7 cellular contexts compared by ENCODE assay signal in genomic region chr11:568306-569259, GRCh38. TPM values are rescaled to one million over a fixed set of nuclear protein-coding genes. Genes with fewer than 3 reads are reported as not detected.
A peak's percentile ranks its signal among the peaks of the same experiment; 100 is the strongest.
DNase-seq lines count a peak whose midpoint lies in the region; ATAC-seq and TF ChIP-seq lines count a peak whose summit lies in the region.

No MANE protein-coding gene starts in this region.

- H3K27ac ChIP-seq in iPS DF 6.9 (ENCODE audit: low read length) = no peak overlapping the region
- peak overlapping the region; percentile 85 to 97 (median 91) for H3K27ac ChIP-seq in gastrocnemius medialis

- H3K36me3 ChIP-seq in iPS DF 6.9 (ENCODE audit: control insufficient read depth, insufficient read depth, low read length) (no peaks in the 10 kb centered on the region), gastrocnemius medialis (no peaks in the 10 kb centered on the region)

- in situ Hi-C loops in astrocyte of the spinal cord (cut with HindIII; ENCODE audit: low sequenced_read_pairs) = no loop called here
- in situ Hi-C loops in gastrocnemius medialis (cut with MboI; ENCODE audit: low sequenced_read_pairs in 4 of 4) = loop anchor here (25.0 kb wide), 2 partner anchors 144 to 169 kb away; partner anchors contain the start of genes EPS8L2 (in 3 of the 4) and TALDO1 (in 1 of the 4)

- ATAC-seq in GM18519 (IDR thresholded peaks at IDR 0.05; ENCODE audit: low FRiP score, unreplicated experiment) = peak; percentile 75
- peak; percentile 73 for ATAC-seq in HG03039 (IDR thresholded peaks at IDR 0.05; ENCODE audit: unreplicated experiment)
- ATAC-seq in gastrocnemius medialis = peak; percentile 84 to 89

- no CpG with 5 or more reads among the region's 129 CpGs for WGBS in iPS DF 6.9 (ENCODE audit: insufficient coverage, insufficient read length)

- H3K9me3 ChIP-seq in iPS DF 6.9 (ENCODE audit: control insufficient read depth, insufficient read depth, low read length) (no peaks in the 10 kb centered on the region), gastrocnemius medialis (no peaks in the 10 kb centered on the region)

- no peak for TF ChIP-seq CTCF in astrocyte of the spinal cord (IDR thresholded peaks at IDR 0.05; ENCODE audit: low read depth, low read length)
- TF ChIP-seq CTCF in gastrocnemius medialis (IDR thresholded peaks at IDR 0.05 in 4 of 5, conservative IDR thresholded peaks at IDR 0.05 in 1 of 5) = peak in 1 of 5 experiments; percentile 24

- TF ChIP-seq POLR2A in gastrocnemius medialis (IDR thresholded peaks at IDR 0.05) = peak; percentile 79 to 83

- intact Hi-C loops in gastrocnemius medialis (cut with DNase I; ENCODE audit: low total_unique reads) = loop anchor here (1.0 to 5.0 kb wide), 7 partner anchors 8 to 239 kb away; partner anchors contain the start of genes DEAF1, HRAS, IRF7 and LMNTD2

- peaks cover 15% of the 10 kb centered on the region for H3K4me1 ChIP-seq in iPS DF 6.9 (ENCODE audit: control insufficient read depth, insufficient read depth, low read length)
- H3K4me1 ChIP-seq in gastrocnemius medialis = peaks cover 8 to 24% of the 10 kb centered on the region in 2 donors

- DNase-seq in NCI-H2081 (lab: John Stamatoyannopoulos, UW) = peak; percentile 97 to 98
- peak; percentile 90 for DNase-seq in T1000 (lab: John Stamatoyannopoulos, UW)
- DNase-seq in astrocyte of the spinal cord (ENCODE audit: low read depth, low spot score) = peak; percentile 91
- DNase-seq in iPS DF 6.9 (ENCODE audit: low read depth, low spot score) = no peak
- DNase-seq in gastrocnemius medialis = peak; percentile 84 to 95

- H3K4me3 ChIP-seq in astrocyte of the spinal cord (ENCODE audit: low read depth, low read length) = peak overlapping the region; percentile 56
- peak overlapping the region; percentile 74; the same call in 1 of the 2 replicates for H3K4me3 ChIP-seq in iPS DF 6.9 (ENCODE audit: low read length)
- peak overlapping the region; percentile 62 to 83 (median 74) for H3K4me3 ChIP-seq in gastrocnemius medialis

- H3K27me3 ChIP-seq in iPS DF 6.9 (ENCODE audit: control insufficient read depth, insufficient read depth, low read length) = no peaks in the 10 kb centered on the region
- no peaks in the 10 kb centered on the region for H3K27me3 ChIP-seq in gastrocnemius medialis

RNA-seq across cellular contexts. Expression of gene PHRF1, which starts 7.7 kb away (rescaled TPM):
- 10 to 100 TPM in 3 of 4 donors, 1 to 10 TPM in 1; 9.2 to 22.6 (median 20.8) TPM for total RNA-seq in gastrocnemius medialis

RNA-seq across cellular contexts. Expression of gene RASSF7, which starts 7.8 kb away (rescaled TPM):
- total RNA-seq in gastrocnemius medialis = 1 to 10 TPM in 1 of 4 donors, under 1 TPM in 3; 0.56 to 2.4 (median 0.70) TPM

RNA-seq across cellular contexts. Expression of gene LMNTD2, which starts 8.0 kb away (rescaled TPM):
- 1 to 10 TPM in 1 of 4 donors, under 1 TPM in 1, not detected in 2; 0.13 to 1.5 TPM for total RNA-seq in gastrocnemius medialis

RNA-seq across cellular contexts. Expression of gene LRRC56, which starts 31.3 kb away (rescaled TPM):
- under 1 TPM in 2 of 4 donors, not detected in 2; 0.29 to 0.36 TPM for total RNA-seq in gastrocnemius medialis

RNA-seq across cellular contexts. Expression of gene HRAS, which starts 33.2 kb away (rescaled TPM):
- total RNA-seq in gastrocnemius medialis = 10 to 100 TPM; 17.1 to 50.0 (median 37.6) TPM
